Comparison of ENCODE assay signal across 1 cellular context in the genomic region with DNA sequence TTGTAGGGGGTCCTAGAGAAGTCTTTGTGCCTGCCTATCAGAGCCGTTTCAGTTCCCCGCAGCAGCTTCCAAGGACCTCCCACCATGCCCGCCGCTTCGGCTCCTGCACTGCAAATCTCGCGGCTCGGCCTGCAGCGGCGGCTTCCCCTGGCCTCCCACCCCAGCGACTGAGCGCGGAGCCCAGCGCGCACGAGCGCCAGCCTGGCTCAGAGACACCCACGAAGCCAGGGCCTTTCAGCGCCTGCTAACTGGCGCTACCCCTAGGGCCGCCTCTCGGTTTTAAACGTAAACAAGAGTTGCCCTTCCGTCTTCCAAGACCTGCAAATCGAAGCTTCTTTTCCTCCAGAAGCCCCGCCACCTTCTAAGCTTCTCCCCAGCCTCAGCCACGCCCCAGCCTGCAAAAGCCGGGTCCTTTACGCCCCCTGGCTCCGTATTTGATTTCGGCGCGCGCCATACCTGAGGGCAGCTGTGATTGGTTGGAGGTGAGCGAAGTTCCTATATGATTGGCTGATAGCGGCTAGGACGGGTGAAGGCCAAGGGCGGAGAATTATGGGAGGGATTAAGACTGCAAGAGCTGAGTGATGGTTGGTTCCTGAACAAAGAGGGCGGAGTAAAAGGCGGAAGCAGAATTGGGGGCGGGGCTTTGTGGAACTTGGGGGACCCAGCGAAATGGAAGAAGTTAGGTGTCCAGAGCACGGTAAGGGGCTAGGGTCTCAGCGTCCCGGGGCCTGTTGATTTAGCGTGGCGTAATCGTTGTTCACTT.
TF ChIP-seq lines count a peak whose summit lies in the region.

TSS of gene TTF2 (plus strand) at position 649 of the 763 bp plus-strand sequence. CDS start at position 670, 21 bp downstream.

TF ChIP-seq in GM12878, 131 proteins besides CTCF, POLR2A, EP300 and RAD21 (continued from another document and continues in another):
- TF ChIP-seq, protein P1, sequence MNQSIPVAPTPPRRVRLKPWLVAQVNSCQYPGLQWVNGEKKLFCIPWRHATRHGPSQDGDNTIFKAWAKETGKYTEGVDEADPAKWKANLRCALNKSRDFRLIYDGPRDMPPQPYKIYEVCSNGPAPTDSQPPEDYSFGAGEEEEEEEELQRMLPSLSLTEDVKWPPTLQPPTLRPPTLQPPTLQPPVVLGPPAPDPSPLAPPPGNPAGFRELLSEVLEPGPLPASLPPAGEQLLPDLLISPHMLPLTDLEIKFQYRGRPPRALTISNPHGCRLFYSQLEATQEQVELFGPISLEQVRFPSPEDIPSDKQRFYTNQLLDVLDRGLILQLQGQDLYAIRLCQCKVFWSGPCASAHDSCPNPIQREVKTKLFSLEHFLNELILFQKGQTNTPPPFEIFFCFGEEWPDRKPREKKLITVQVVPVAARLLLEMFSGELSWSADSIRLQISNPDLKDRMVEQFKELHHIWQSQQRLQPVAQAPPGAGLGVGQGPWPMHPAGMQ (IDR thresholded peaks at IDR 0.05; ENCODE audit: borderline replicate concordance) = no peak
- TF ChIP-seq YY1 (IDR thresholded peaks at IDR 0.05; ENCODE audit: low read depth, low read length) = peak; percentile 68
- no peak for TF ChIP-seq KAT2A (conservative IDR thresholded peaks at IDR 0.05; ENCODE audit: control insufficient read depth, low read depth, low read length)
- TF ChIP-seq RELA (IDR thresholded peaks at IDR 0.05; ENCODE audit: borderline replicate concordance, partially characterized antibody) = peak; percentile 73
- TF ChIP-seq EGR1 (IDR thresholded peaks at IDR 0.05; ENCODE audit: borderline replicate concordance in 1 of 2, low read depth in 2 of 2, low read length in 2 of 2) = peak in 1 of 2 experiments; percentile 50; a peak in 1 of 3 replicates
- 0 out of 2 replicates have a peak, but pooled peaks have one; percentile 33 for TF ChIP-seq STAT1 (conservative IDR thresholded peaks at IDR 0.05)
- TF ChIP-seq, protein P2, sequence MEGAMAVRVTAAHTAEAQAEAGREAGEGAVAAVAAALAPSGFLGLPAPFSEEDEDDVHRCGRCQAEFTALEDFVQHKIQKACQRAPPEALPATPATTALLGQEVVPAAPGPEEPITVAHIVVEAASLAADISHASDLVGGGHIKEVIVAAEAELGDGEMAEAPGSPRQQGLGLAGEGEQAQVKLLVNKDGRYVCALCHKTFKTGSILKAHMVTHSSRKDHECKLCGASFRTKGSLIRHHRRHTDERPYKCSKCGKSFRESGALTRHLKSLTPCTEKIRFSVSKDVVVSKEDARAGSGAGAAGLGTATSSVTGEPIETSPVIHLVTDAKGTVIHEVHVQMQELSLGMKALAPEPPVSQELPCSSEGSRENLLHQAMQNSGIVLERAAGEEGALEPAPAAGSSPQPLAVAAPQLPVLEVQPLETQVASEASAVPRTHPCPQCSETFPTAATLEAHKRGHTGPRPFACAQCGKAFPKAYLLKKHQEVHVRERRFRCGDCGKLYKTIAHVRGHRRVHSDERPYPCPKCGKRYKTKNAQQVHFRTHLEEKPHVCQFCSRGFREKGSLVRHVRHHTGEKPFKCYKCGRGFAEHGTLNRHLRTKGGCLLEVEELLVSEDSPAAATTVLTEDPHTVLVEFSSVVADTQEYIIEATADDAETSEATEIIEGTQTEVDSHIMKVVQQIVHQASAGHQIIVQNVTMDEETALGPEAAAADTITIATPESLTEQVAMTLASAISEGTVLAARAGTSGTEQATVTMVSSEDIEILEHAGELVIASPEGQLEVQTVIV (IDR thresholded peaks at IDR 0.05; ENCODE audit: borderline replicate concordance, partially characterized antibody) = peak; percentile 73
- TF ChIP-seq TCF7 (IDR thresholded peaks at IDR 0.05; ENCODE audit: borderline replicate concordance) = no peak
- TF ChIP-seq SP1 (IDR thresholded peaks at IDR 0.05; ENCODE audit: low read depth, low read length) = peak; percentile 92
- peak; percentile 84; the same call in 1 of the 2 replicates for TF ChIP-seq FOXM1 (IDR thresholded peaks at IDR 0.05; ENCODE audit: low read depth, low read length)
- TF ChIP-seq SMAD1 (IDR thresholded peaks at IDR 0.05; ENCODE audit: low read depth, partially characterized antibody) = peak; percentile 1
- TF ChIP-seq NKRF (conservative IDR thresholded peaks at IDR 0.05) = peak; percentile 99
- TF ChIP-seq RFX5 (IDR thresholded peaks at IDR 0.05; ENCODE audit: low read depth, low read length) = peak; percentile 70; the same call in 1 of the 2 replicates
- TF ChIP-seq SPI1 (IDR thresholded peaks at IDR 0.05; ENCODE audit: borderline replicate concordance, insufficient read depth, low read depth, low read length) = peak; percentile 5; the same call in 1 of the 2 replicates
- TF ChIP-seq BACH1 (IDR thresholded peaks at IDR 0.05; ENCODE audit: borderline replicate concordance) = peak; percentile 73
- TF ChIP-seq CBFB (IDR thresholded peaks at IDR 0.05; ENCODE audit: low read depth) = peak; percentile 41; the same call in 1 of the 2 replicates
- no peak; the same call in 1 of the 2 replicates for TF ChIP-seq SMAD5 (IDR thresholded peaks at IDR 0.05; ENCODE audit: low read depth)
- TF ChIP-seq ZBTB11 (CRISPR knock-in tag; IDR thresholded peaks at IDR 0.05) = no peak
- TF ChIP-seq HDGF (IDR thresholded peaks at IDR 0.05) = peak; percentile 91
- TF ChIP-seq BHLHE40 (IDR thresholded peaks at IDR 0.05; ENCODE audit: borderline replicate concordance in 1 of 2, low read depth in 2 of 2, low read length in 1 of 2) = peak; percentile 24 to 84; a peak in 3 of 4 replicates
- TF ChIP-seq, protein P3, sequence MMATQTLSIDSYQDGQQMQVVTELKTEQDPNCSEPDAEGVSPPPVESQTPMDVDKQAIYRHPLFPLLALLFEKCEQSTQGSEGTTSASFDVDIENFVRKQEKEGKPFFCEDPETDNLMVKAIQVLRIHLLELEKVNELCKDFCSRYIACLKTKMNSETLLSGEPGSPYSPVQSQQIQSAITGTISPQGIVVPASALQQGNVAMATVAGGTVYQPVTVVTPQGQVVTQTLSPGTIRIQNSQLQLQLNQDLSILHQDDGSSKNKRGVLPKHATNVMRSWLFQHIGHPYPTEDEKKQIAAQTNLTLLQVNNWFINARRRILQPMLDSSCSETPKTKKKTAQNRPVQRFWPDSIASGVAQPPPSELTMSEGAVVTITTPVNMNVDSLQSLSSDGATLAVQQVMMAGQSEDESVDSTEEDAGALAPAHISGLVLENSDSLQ (IDR thresholded peaks at IDR 0.05) = peak; percentile 89
- TF ChIP-seq NR2F1 (conservative IDR thresholded peaks at IDR 0.05) = peak; percentile 81
- TF ChIP-seq GABPA (IDR thresholded peaks at IDR 0.05; ENCODE audit: low read depth) = 0 out of 2 replicates have a peak, but pooled peaks have one; percentile 42
- peak; percentile 94 for TF ChIP-seq ATF7 (IDR thresholded peaks at IDR 0.05; ENCODE audit: low read depth)
- TF ChIP-seq MYC (IDR thresholded peaks at IDR 0.05; ENCODE audit: insufficient read depth, insufficient read length, insufficient replicate concordance, low read length, severe bottlenecking) = no peak
- no peak for TF ChIP-seq CUX1 (IDR thresholded peaks at IDR 0.05; ENCODE audit: insufficient replicate concordance, low read depth, low read length)
- TF ChIP-seq NR2C2 (IDR thresholded peaks at IDR 0.05; ENCODE audit: borderline replicate concordance, control insufficient read depth, insufficient read length, low read depth) = no peak
- TF ChIP-seq ASH2L (IDR thresholded peaks at IDR 0.05; ENCODE audit: borderline replicate concordance, low read depth) = 0 out of 2 replicates have a peak, but pooled peaks have one; percentile 68
- TF ChIP-seq KLF5 (IDR thresholded peaks at IDR 0.05; ENCODE audit: partially characterized antibody) = no peak
- TF ChIP-seq PML (IDR thresholded peaks at IDR 0.05; ENCODE audit: low read length) = no peak; the same call in 1 of the 2 replicates
- peak; percentile 83 for TF ChIP-seq CHD2 (IDR thresholded peaks at IDR 0.05; ENCODE audit: borderline replicate concordance, low read depth, low read length)
- peak; percentile 95 for TF ChIP-seq POLR2AphosphoS5 (IDR thresholded peaks at IDR 0.05; ENCODE audit: low read length)
- TF ChIP-seq NFIC (IDR thresholded peaks at IDR 0.05; ENCODE audit: low read depth, low read length) = no peak
- 0 out of 4 replicates have a peak, but pooled peaks of 1 of the 2 experiments have one; percentile 34 for TF ChIP-seq SRF (IDR thresholded peaks at IDR 0.05; ENCODE audit: low read depth in 2 of 2, low read length in 2 of 2)
